ENCODE assay signal across 9 cellular contexts in genomic region chr6:15255481-15256414, GRCh38. TPM values are rescaled to one million over a fixed set of nuclear protein-coding genes. Genes with fewer than 3 reads are reported as not detected.
DNase-seq lines count a peak whose midpoint lies in the region; ATAC-seq and TF ChIP-seq lines count a peak whose summit lies in the region.
"Had no signal": no experiment of that assay in that cellular context is flagged by ENCODE, and none has a peak within 500 bp of the region (broad histone marks: within the 10 kb centered on the region; RNA-seq: fewer than 3 reads in every experiment).

No MANE protein-coding gene starts in this region.

- H3K4me1 ChIP-seq in GM23338 (ENCODE audit: insufficient read depth) (peaks cover 100% of the 10 kb centered on the region), right cardiac atrium (ENCODE audit: control insufficient read depth, insufficient read depth, low read length) (peaks cover 12% of the 10 kb centered on the region)

- peak overlapping the region; percentile 90 for H3K4me2 ChIP-seq in GM23338

- H3K79me2 ChIP-seq in GM23338 (replicated peaks; ENCODE audit: insufficient read depth): peaks cover 100% of the 10 kb centered on the region

- DNase-seq in GM23338 (ENCODE audit: low spot score) (no peak), NCI-H524 treated with DMSO at 0.1 percent for 48 hours (lab: John Stamatoyannopoulos, UW) (peak; percentile 90), memory B cell (ENCODE audit: low spot score in 2 of 2) (no peak), cortex of kidney (lab: John Stamatoyannopoulos, UW) (no peak), right cardiac atrium (no peak), cerebellum (ENCODE audit: low spot score) (no peak), mucosa of gallbladder (ENCODE audit: low spot score) (no peak)

- H3K27ac ChIP-seq in GM23338 (ENCODE audit: low read depth) (no peak overlapping the region), right cardiac atrium (ENCODE audit: low read length) (no peak overlapping the region)

- H3K36me3 ChIP-seq in GM23338 (ENCODE audit: insufficient read depth): no peaks in the 10 kb centered on the region; the same call in none of the 2 replicates

- peaks cover 10% of the 10 kb centered on the region for H3K27me3 Mint-ChIP-seq in GM23338 (ENCODE audit: insufficient read depth, low read depth, poor library complexity)
- no peaks in the 10 kb centered on the region for H3K27me3 Mint-ChIP-seq in memory B cell

- H3K36me3 Mint-ChIP-seq in GM23338 (ENCODE audit: low read depth) (peaks cover 78% of the 10 kb centered on the region), memory B cell (peaks cover 5% of the 10 kb centered on the region)

- H3K4me3 ChIP-seq in GM23338: peak overlapping the region; percentile 83
- H3K4me3 ChIP-seq in right cardiac atrium (ENCODE audit: low read length): no peak overlapping the region
- H3K4me3 ChIP-seq: lung had no signal

- TF ChIP-seq CTCF in GM23338 (conservative IDR thresholded peaks at IDR 0.05; ENCODE audit: low read depth in 2 of 2): no peak

- intact Hi-C loops in right cardiac atrium (cut with DNase I): loop anchor here in 3 of 4 donors (10.0 kb wide), 3 partner anchors 99 to 179 kb away; no protein-coding TSS in a partner anchor

- ATAC-seq in GM18511 (IDR thresholded peaks at IDR 0.05; ENCODE audit: unreplicated experiment) (peak; percentile 71), GM23338 (peak; percentile 11; the same call in 2 of the 3 replicates), memory B cell (ENCODE audit: low read depth) (peak; percentile 42), right cardiac atrium (no peak)

- H3K9me2 ChIP-seq in GM23338 (ENCODE audit: insufficient read depth): no peaks in the 10 kb centered on the region

- H3K27me3 ChIP-seq in GM23338 (ENCODE audit: insufficient read depth): no peaks in the 10 kb centered on the region
- H3K27me3 ChIP-seq in right cardiac atrium (ENCODE audit: control insufficient read depth, insufficient read depth): no peaks in the 10 kb centered on the region

- 64% methylated on average over 5 of the region's 5 CpGs for WGBS in right cardiac atrium

- H3K9me3 ChIP-seq in right cardiac atrium (ENCODE audit: control insufficient read depth, low read length): no peaks in the 10 kb centered on the region

- H2AFZ ChIP-seq in GM23338: no peak overlapping the region

- H3K9me3 Mint-ChIP-seq in GM23338 (no peaks in the 10 kb centered on the region), memory B cell (no peaks in the 10 kb centered on the region)

- H3F3A ChIP-seq in GM23338 (replicated peaks; ENCODE audit: low read depth): peaks cover 24% of the 10 kb centered on the region

- peak overlapping the region; percentile 50 for H3K27ac Mint-ChIP-seq in GM23338
- peak overlapping the region; percentile 95 for H3K27ac Mint-ChIP-seq in memory B cell

- H3K4me1 Mint-ChIP-seq in GM23338 (peaks cover 99% of the 10 kb centered on the region), memory B cell (peaks cover 77% of the 10 kb centered on the region)

- H3K4me3 Mint-ChIP-seq in GM23338: peak overlapping the region; percentile 50
- peak overlapping the region; percentile 68 for H3K4me3 Mint-ChIP-seq in memory B cell

- H4K20me1 ChIP-seq in GM23338 (replicated peaks; ENCODE audit: insufficient read depth): peaks cover 99% of the 10 kb centered on the region

TF ChIP-seq in GM23338, 12 proteins besides CTCF, POLR2A, EP300 and RAD21:
- TF ChIP-seq ETS1 (IDR thresholded peaks at IDR 0.05) (no peak), ZNF462 (CRISPR knock-in tag; IDR thresholded peaks at IDR 0.05) (no peak), JUNB (IDR thresholded peaks at IDR 0.05; ENCODE audit: unreplicated experiment) (no peak)

RNA-seq across cellular contexts. Expression of gene JARID2, which starts 9.9 kb away (rescaled TPM):
- 177 and 196 TPM in 2 replicates for total RNA-seq in GM23338 (2014; rRNA removed; shearing (Covaris generic))
- polyA plus RNA-seq in GM23338 (2016; fragmentation: Nextera tagmentation; extraction: Ambion mirVana): 87.6 and 92.8 TPM in 2 replicates
- 10 to 100 TPM in 1 of 4 donors, 1 to 10 TPM in 3; 6.8 to 10.1 (median 9.4) TPM for total RNA-seq in right cardiac atrium
- polyA plus RNA-seq in right cardiac atrium: 4.1 TPM
- total RNA-seq in cerebellum: 25.3 TPM
- total RNA-seq in mucosa of gallbladder: 10.7 TPM

Comparison
In these comparisons a context has a peak if more than half of its experiments do, and no peak if none do; other contexts are left out.
1. ATAC-seq: peak in GM18511 (single experiment), GM23338 (single experiment) and memory B cell (single experiment); none in right cardiac atrium (0 of 2).